Comparison of ENCODE assay signal across 8 cellular contexts in genomic region chr18:23982154-23983071, GRCh38. TPM values are rescaled to one million over a fixed set of nuclear protein-coding genes. Genes with fewer than 3 reads are reported as not detected.
DNase-seq lines count a peak whose midpoint lies in the region; ATAC-seq and TF ChIP-seq lines count a peak whose summit lies in the region.
"Had no signal": no experiment of that assay in that cellular context is flagged by ENCODE, and none has a peak within 500 bp of the region (broad histone marks: within the 10 kb centered on the region; RNA-seq: fewer than 3 reads in every experiment).

No MANE protein-coding gene starts in this region.

- H3K9me3 Mint-ChIP-seq in IgD-negative memory B cell: peaks cover 0 to 2% (median under 1%) of the 10 kb centered on the region in 3 donors
- no peaks in the 10 kb centered on the region for H3K9me3 Mint-ChIP-seq in chondrocyte (ENCODE audit: low read depth)
- no peaks in the 10 kb centered on the region for H3K9me3 Mint-ChIP-seq in type B pancreatic cell

- H3K4me1 Mint-ChIP-seq in IgD-negative memory B cell (peaks cover 16 to 18% (median 17%) of the 10 kb centered on the region in 3 donors), chondrocyte (ENCODE audit: low read depth) (peaks cover 12% of the 10 kb centered on the region), type B pancreatic cell (ENCODE audit: unreplicated experiment) (peaks cover 19% of the 10 kb centered on the region)

- H3K4me3 Mint-ChIP-seq in IgD-negative memory B cell (peak overlapping the region in 3 of 4 donors; percentile 15 to 65 (median 42)), chondrocyte (ENCODE audit: unreplicated experiment) (peak overlapping the region; percentile 17), type B pancreatic cell (peak overlapping the region; percentile 27)
- H3K4me3 Mint-ChIP-seq: activated T-cell treated with anti-CD3 and anti-CD28 coated beads, Interleukin-2, amount 50 U/mL, for 4 hours had no signal

- peak overlapping the region in 1 of 3 donors; percentile 47 for H3K27ac Mint-ChIP-seq in IgD-negative memory B cell
- peak overlapping the region; percentile 62 for H3K27ac Mint-ChIP-seq in chondrocyte (ENCODE audit: unreplicated experiment)
- no peak overlapping the region for H3K27ac Mint-ChIP-seq in type B pancreatic cell

- DNase-seq in chondrocyte (ENCODE audit: low spot score) (no peak), medulla oblongata (ENCODE audit: extremely low spot score) (peak; percentile 60), type B pancreatic cell (ENCODE audit: extremely low spot score, unreplicated experiment) (no peak)
- no peak for DNase-seq in central memory CD4-positive, alpha-beta T cell
- DNase-seq: activated T-cell treated with anti-CD3 and anti-CD28 coated beads, Interleukin-2, amount 50 U/mL, for 4 hours had no signal

- TF ChIP-seq CTCF in chondrocyte (IDR thresholded peaks at IDR 0.05) (no peak), type B pancreatic cell (conservative IDR thresholded peaks at IDR 0.05) (no peak)

- ATAC-seq in GM21515 (IDR thresholded peaks at IDR 0.05; ENCODE audit: unreplicated experiment): no peak
- no peak for ATAC-seq in GM21529 (IDR thresholded peaks at IDR 0.05; ENCODE audit: unreplicated experiment)
- ATAC-seq: activated T-cell treated with anti-CD3 and anti-CD28 coated beads, Interleukin-2, amount 50 U/mL, for 4 hours had no signal

- H3K27me3 Mint-ChIP-seq in IgD-negative memory B cell (peaks cover 2% of the 10 kb centered on the region), chondrocyte (ENCODE audit: low read depth) (peaks cover 2% of the 10 kb centered on the region), type B pancreatic cell (peaks cover 16% of the 10 kb centered on the region)

- peaks cover 3% of the 10 kb centered on the region for H3K36me3 Mint-ChIP-seq in IgD-negative memory B cell
- no peaks in the 10 kb centered on the region for H3K36me3 Mint-ChIP-seq in chondrocyte (ENCODE audit: low read depth)
- no peaks in the 10 kb centered on the region for H3K36me3 Mint-ChIP-seq in type B pancreatic cell

RNA-seq across cellular contexts. Expression of gene TTC39C, which starts 32.1 kb away (rescaled TPM):
- 21.9 TPM for polyA plus RNA-seq in IgD-negative memory B cell
- total RNA-seq in chondrocyte (6.6 to 11.2 TPM (median 10.4 TPM) in 3 replicates), type B pancreatic cell (ENCODE audit: low replicate concordance) (15.0 and 21.6 TPM in 2 replicates)
